Comparison of ENCODE assay signal across 1 cellular context in genomic region chr20:41406896-41407444, GRCh38.
TF ChIP-seq lines count a peak whose summit lies in the region.

No MANE protein-coding gene starts in this region.

TF ChIP-seq in HepG2, 621 proteins besides CTCF, POLR2A, EP300 and RAD21:
- TF ChIP-seq, protein P1, sequence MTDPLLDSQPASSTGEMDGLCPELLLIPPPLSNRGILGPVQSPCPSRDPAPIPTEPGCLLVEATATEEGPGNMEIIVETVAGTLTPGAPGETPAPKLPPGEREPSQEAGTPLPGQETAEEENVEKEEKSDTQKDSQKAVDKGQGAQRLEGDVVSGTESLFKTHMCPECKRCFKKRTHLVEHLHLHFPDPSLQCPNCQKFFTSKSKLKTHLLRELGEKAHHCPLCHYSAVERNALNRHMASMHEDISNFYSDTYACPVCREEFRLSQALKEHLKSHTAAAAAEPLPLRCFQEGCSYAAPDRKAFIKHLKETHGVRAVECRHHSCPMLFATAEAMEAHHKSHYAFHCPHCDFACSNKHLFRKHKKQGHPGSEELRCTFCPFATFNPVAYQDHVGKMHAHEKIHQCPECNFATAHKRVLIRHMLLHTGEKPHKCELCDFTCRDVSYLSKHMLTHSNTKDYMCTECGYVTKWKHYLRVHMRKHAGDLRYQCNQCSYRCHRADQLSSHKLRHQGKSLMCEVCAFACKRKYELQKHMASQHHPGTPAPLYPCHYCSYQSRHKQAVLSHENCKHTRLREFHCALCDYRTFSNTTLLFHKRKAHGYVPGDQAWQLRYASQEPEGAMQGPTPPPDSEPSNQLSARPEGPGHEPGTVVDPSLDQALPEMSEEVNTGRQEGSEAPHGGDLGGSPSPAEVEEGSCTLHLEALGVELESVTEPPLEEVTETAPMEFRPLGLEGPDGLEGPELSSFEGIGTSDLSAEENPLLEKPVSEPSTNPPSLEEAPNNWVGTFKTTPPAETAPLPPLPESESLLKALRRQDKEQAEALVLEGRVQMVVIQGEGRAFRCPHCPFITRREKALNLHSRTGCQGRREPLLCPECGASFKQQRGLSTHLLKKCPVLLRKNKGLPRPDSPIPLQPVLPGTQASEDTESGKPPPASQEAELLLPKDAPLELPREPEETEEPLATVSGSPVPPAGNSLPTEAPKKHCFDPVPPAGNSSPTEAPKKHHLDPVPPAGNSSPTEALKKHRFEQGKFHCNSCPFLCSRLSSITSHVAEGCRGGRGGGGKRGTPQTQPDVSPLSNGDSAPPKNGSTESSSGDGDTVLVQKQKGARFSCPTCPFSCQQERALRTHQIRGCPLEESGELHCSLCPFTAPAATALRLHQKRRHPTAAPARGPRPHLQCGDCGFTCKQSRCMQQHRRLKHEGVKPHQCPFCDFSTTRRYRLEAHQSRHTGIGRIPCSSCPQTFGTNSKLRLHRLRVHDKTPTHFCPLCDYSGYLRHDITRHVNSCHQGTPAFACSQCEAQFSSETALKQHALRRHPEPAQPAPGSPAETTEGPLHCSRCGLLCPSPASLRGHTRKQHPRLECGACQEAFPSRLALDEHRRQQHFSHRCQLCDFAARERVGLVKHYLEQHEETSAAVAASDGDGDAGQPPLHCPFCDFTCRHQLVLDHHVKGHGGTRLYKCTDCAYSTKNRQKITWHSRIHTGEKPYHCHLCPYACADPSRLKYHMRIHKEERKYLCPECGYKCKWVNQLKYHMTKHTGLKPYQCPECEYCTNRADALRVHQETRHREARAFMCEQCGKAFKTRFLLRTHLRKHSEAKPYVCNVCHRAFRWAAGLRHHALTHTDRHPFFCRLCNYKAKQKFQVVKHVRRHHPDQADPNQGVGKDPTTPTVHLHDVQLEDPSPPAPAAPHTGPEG (CRISPR knock-in tag; IDR thresholded peaks at IDR 0.05) = no peak
- TF ChIP-seq PCBP1 (IDR thresholded peaks at IDR 0.05; ENCODE audit: borderline replicate concordance, low read depth, low read length) (no peak), ZNF704 (CRISPR knock-in tag; IDR thresholded peaks at IDR 0.05; ENCODE audit: borderline replicate concordance) (no peak), ZNF777 (CRISPR knock-in tag; IDR thresholded peaks at IDR 0.05) (no peak), U2AF2 (IDR thresholded peaks at IDR 0.05; ENCODE audit: low read depth, low read length) (no peak), KLF13 (CRISPR knock-in tag; IDR thresholded peaks at IDR 0.05) (no peak), CHD2 (IDR thresholded peaks at IDR 0.05; ENCODE audit: low read depth, low read length) (no peak), ZNF615 (CRISPR knock-in tag; IDR thresholded peaks at IDR 0.05; ENCODE audit: borderline replicate concordance) (no peak), HMGA1 (CRISPR knock-in tag; conservative IDR thresholded peaks at IDR 0.05) (no peak), ZNF224 (CRISPR knock-in tag; IDR thresholded peaks at IDR 0.05) (no peak), SMAD9 (CRISPR knock-in tag; IDR thresholded peaks at IDR 0.05) (no peak), KAT8 (CRISPR knock-in tag; IDR thresholded peaks at IDR 0.05) (no peak), SNRNP70 (IDR thresholded peaks at IDR 0.05; ENCODE audit: low read depth, low read length) (no peak), SRF (IDR thresholded peaks at IDR 0.05; ENCODE audit: low read depth, low read length) (no peak), ZNF577 (CRISPR knock-in tag; IDR thresholded peaks at IDR 0.05; ENCODE audit: borderline replicate concordance, low read depth) (no peak), FOSL2 (CRISPR knock-in tag; IDR thresholded peaks at IDR 0.05) (no peak), ZNF225 (CRISPR knock-in tag; IDR thresholded peaks at IDR 0.05) (no peak)
- TF ChIP-seq, protein P2, sequence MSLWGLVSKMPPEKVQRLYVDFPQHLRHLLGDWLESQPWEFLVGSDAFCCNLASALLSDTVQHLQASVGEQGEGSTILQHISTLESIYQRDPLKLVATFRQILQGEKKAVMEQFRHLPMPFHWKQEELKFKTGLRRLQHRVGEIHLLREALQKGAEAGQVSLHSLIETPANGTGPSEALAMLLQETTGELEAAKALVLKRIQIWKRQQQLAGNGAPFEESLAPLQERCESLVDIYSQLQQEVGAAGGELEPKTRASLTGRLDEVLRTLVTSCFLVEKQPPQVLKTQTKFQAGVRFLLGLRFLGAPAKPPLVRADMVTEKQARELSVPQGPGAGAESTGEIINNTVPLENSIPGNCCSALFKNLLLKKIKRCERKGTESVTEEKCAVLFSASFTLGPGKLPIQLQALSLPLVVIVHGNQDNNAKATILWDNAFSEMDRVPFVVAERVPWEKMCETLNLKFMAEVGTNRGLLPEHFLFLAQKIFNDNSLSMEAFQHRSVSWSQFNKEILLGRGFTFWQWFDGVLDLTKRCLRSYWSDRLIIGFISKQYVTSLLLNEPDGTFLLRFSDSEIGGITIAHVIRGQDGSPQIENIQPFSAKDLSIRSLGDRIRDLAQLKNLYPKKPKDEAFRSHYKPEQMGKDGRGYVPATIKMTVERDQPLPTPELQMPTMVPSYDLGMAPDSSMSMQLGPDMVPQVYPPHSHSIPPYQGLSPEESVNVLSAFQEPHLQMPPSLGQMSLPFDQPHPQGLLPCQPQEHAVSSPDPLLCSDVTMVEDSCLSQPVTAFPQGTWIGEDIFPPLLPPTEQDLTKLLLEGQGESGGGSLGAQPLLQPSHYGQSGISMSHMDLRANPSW (CRISPR knock-in tag; IDR thresholded peaks at IDR 0.05; ENCODE audit: borderline replicate concordance) = no peak
- TF ChIP-seq, protein P3, sequence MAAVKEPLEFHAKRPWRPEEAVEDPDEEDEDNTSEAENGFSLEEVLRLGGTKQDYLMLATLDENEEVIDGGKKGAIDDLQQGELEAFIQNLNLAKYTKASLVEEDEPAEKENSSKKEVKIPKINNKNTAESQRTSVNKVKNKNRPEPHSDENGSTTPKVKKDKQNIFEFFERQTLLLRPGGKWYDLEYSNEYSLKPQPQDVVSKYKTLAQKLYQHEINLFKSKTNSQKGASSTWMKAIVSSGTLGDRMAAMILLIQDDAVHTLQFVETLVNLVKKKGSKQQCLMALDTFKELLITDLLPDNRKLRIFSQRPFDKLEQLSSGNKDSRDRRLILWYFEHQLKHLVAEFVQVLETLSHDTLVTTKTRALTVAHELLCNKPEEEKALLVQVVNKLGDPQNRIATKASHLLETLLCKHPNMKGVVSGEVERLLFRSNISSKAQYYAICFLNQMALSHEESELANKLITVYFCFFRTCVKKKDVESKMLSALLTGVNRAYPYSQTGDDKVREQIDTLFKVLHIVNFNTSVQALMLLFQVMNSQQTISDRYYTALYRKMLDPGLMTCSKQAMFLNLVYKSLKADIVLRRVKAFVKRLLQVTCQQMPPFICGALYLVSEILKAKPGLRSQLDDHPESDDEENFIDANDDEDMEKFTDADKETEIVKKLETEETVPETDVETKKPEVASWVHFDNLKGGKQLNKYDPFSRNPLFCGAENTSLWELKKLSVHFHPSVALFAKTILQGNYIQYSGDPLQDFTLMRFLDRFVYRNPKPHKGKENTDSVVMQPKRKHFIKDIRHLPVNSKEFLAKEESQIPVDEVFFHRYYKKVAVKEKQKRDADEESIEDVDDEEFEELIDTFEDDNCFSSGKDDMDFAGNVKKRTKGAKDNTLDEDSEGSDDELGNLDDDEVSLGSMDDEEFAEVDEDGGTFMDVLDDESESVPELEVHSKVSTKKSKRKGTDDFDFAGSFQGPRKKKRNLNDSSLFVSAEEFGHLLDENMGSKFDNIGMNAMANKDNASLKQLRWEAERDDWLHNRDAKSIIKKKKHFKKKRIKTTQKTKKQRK (IDR thresholded peaks at IDR 0.05; ENCODE audit: low read length) = no peak
- TF ChIP-seq, protein P4, sequence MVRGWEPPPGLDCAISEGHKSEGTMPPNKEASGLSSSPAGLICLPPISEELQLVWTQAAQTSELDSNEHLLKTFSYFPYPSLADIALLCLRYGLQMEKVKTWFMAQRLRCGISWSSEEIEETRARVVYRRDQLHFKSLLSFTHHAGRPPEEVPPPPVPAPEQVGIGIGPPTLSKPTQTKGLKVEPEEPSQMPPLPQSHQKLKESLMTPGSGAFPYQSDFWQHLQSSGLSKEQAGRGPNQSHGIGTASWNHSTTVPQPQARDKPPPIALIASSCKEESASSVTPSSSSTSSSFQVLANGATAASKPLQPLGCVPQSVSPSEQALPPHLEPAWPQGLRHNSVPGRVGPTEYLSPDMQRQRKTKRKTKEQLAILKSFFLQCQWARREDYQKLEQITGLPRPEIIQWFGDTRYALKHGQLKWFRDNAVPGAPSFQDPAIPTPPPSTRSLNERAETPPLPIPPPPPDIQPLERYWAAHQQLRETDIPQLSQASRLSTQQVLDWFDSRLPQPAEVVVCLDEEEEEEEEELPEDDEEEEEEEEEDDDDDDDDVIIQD (CRISPR knock-in tag; IDR thresholded peaks at IDR 0.05; ENCODE audit: low read depth) = no peak
TF ChIP-seq in HepG2: peak in this region for 0.
